Comparison of ENCODE assay signal across 14 cellular contexts in the genomic region with DNA sequence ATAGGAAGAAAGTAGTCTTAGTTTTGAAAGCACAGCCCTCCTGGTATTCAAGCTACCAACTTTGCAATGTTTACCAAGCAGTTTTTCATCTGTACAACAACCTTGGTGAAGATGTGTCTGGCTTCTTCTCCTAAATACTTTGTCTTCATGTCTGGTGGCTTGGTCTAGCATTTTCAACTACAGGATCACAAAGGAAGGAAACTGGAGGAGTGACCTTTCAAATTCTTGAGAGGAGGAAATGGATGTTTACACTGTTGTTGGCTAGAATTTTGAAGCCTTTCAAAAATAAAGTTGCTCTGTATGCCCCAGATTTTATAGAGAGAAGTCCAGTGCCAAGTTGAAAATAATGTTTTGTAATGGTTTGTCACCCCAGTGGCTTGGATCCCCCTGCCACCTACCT. TPM values are rescaled to one million over a fixed set of nuclear protein-coding genes. Genes with fewer than 3 reads are reported as not detected.
DNase-seq lines count a peak whose midpoint lies in the region; ATAC-seq and TF ChIP-seq lines count a peak whose summit lies in the region.
"Had no signal": no experiment of that assay in that cellular context is flagged by ENCODE, and none has a peak within 500 bp of the region (broad histone marks: within the 10 kb centered on the region; RNA-seq: fewer than 3 reads in every experiment).

No MANE protein-coding gene starts in this region.

- DNase-seq in T-helper 1 cell (no peak), HL-60 (ENCODE audit: low read depth in 1 of 2, low spot score in 1 of 2) (no peak), colonic mucosa (no peak), psoas muscle (no peak), SIG-M5 treated with dmso at 0.1 percent for 504 hours (lab: John Stamatoyannopoulos, UW; ENCODE audit: unreplicated experiment) (no peak)
- DNase-seq: activated CD4-positive, alpha-beta T cell treated with anti-CD3 and anti-CD28 coated beads, Interleukin-2, amount 50 U/mL, for 4 hours; foreskin fibroblast; naive thymus-derived CD8-positive, alpha-beta T cell; NCI-H2081; testis had no signal

- H3K9me3 ChIP-seq in colonic mucosa (no peaks in the 10 kb centered on the region), psoas muscle (no peaks in the 10 kb centered on the region)
- H3K9me3 ChIP-seq: testis had no signal

- H3K4me3 Mint-ChIP-seq in T-helper 1 cell treated with Interleukin-12 subunit alpha and Interleukin-12 subunit beta and Interleukin-4 antibody, amounts not matched to agents 30 μg/mL and 1 μg/mL, for 36 hours: peak overlapping the region; percentile 60
- H3K4me3 Mint-ChIP-seq: dendritic cell treated with granulocyte-macrophage colony-stimulating factor and Interleukin-4, amounts not matched to agents 40 ng/mL and 50 ng/mL, for 4 days; naive thymus-derived CD8-positive, alpha-beta T cell had no signal

- no peaks in the 10 kb centered on the region for H3K27me3 Mint-ChIP-seq in T-helper 1 cell treated with Interleukin-12 subunit alpha and Interleukin-12 subunit beta and Interleukin-4 antibody, amounts not matched to agents 30 μg/mL and 1 μg/mL, for 36 hours (ENCODE audit: low read depth)
- H3K27me3 Mint-ChIP-seq: dendritic cell treated with granulocyte-macrophage colony-stimulating factor and Interleukin-4, amounts not matched to agents 40 ng/mL and 50 ng/mL, for 4 days; naive thymus-derived CD8-positive, alpha-beta T cell had no signal

- H3K27ac Mint-ChIP-seq in T-helper 1 cell treated with Interleukin-12 subunit alpha and Interleukin-12 subunit beta and Interleukin-4 antibody, amounts not matched to agents 30 μg/mL and 1 μg/mL, for 36 hours: peak overlapping the region; percentile 83
- H3K27ac Mint-ChIP-seq: dendritic cell treated with granulocyte-macrophage colony-stimulating factor and Interleukin-4, amounts not matched to agents 40 ng/mL and 50 ng/mL, for 4 days had no signal

- intact Hi-C loops in colonic mucosa (cut with DNase I) (no loop called here), psoas muscle (cut with DNase I) (no loop called here)

- H3K9ac ChIP-seq in colonic mucosa (ENCODE audit: low read depth in 2 of 2, low read length in 2 of 2): no peak overlapping the region

- H3K4me1 ChIP-seq in colonic mucosa (no peaks in the 10 kb centered on the region), psoas muscle (peaks cover 41% of the 10 kb centered on the region)
- H3K4me1 ChIP-seq: testis had no signal

- no peak for TF ChIP-seq CTCF in HL-60 (IDR thresholded peaks at IDR 0.05; ENCODE audit: insufficient read depth, low read length)
- TF ChIP-seq CTCF in colonic mucosa (IDR thresholded peaks at IDR 0.05): no peak
- no peak for TF ChIP-seq CTCF in psoas muscle (IDR thresholded peaks at IDR 0.05)

- H3K36me3 ChIP-seq in colonic mucosa: no peaks in the 10 kb centered on the region
- H3K36me3 ChIP-seq in psoas muscle (ENCODE audit: insufficient read depth in 1 of 2, low read depth in 1 of 2): no peaks in the 10 kb centered on the region

- H3K4me3 ChIP-seq in HL-60 (replicated peaks; ENCODE audit: insufficient read depth, low read length) (no peak overlapping the region), colonic mucosa (no peak overlapping the region), psoas muscle (no peak overlapping the region)
- H3K4me3 ChIP-seq: testis had no signal

- no peaks in the 10 kb centered on the region for H3K27me3 ChIP-seq in HL-60 (ENCODE audit: insufficient read depth, poor library complexity, severe bottlenecking)
- no peaks in the 10 kb centered on the region for H3K27me3 ChIP-seq in colonic mucosa
- H3K27me3 ChIP-seq in psoas muscle (ENCODE audit: insufficient read depth in 3 of 3, low read length in 2 of 3): no peaks in the 10 kb centered on the region
- H3K27me3 ChIP-seq: testis had no signal

- ATAC-seq in psoas muscle (no peak), HG03025 (IDR thresholded peaks at IDR 0.05; ENCODE audit: low FRiP score, unreplicated experiment) (no peak), GM19035 (IDR thresholded peaks at IDR 0.05; ENCODE audit: unreplicated experiment) (no peak)
- ATAC-seq: naive thymus-derived CD8-positive, alpha-beta T cell had no signal

- H3K27ac ChIP-seq in HL-60 (replicated peaks) (peak overlapping the region; percentile 62), colonic mucosa (peak overlapping the region; percentile 3), psoas muscle (peak overlapping the region; percentile 40)
- H3K27ac ChIP-seq: testis had no signal

- H3K9me3 Mint-ChIP-seq in T-helper 1 cell treated with Interleukin-12 subunit alpha and Interleukin-12 subunit beta and Interleukin-4 antibody, amounts not matched to agents 30 μg/mL and 1 μg/mL, for 36 hours: peaks cover 5% of the 10 kb centered on the region
- H3K9me3 Mint-ChIP-seq: dendritic cell treated with granulocyte-macrophage colony-stimulating factor and Interleukin-4, amounts not matched to agents 40 ng/mL and 50 ng/mL, for 4 days had no signal

- peaks cover 25% of the 10 kb centered on the region for H3K4me1 Mint-ChIP-seq in T-helper 1 cell treated with Interleukin-12 subunit alpha and Interleukin-12 subunit beta and Interleukin-4 antibody, amounts not matched to agents 30 μg/mL and 1 μg/mL, for 36 hours (ENCODE audit: low read depth)

- H3K36me3 Mint-ChIP-seq in T-helper 1 cell treated with Interleukin-12 subunit alpha and Interleukin-12 subunit beta and Interleukin-4 antibody, amounts not matched to agents 30 μg/mL and 1 μg/mL, for 36 hours (ENCODE audit: low read depth): peaks cover 11% of the 10 kb centered on the region

RNA-seq across cellular contexts. Expression of gene PAM, which starts 16.3 kb away (rescaled TPM):
- 100 to 1,000 TPM in 1 of 2 donors, 10 to 100 TPM in 1; 69.2 to 124 TPM for total RNA-seq in colonic mucosa
- 100 to 1,000 TPM in 3 of 4 donors, 10 to 100 TPM in 1; 99.1 to 279 (median 191) TPM for total RNA-seq in psoas muscle
- polyA plus RNA-seq in psoas muscle: 100 to 1,000 TPM in 2 of 3 donors, 10 to 100 TPM in 1; 29.5 to 193 (median 139) TPM

Comparison
In these comparisons a context has a peak if more than half of its experiments do, and no peak if none do; other contexts are left out.
1. H3K27ac ChIP-seq: peak in every context shown above with its lines; median percentile 62 in HL-60; 40 in psoas muscle; 3 in colonic mucosa.